24 cellular contexts compared by ENCODE assay signal in genomic region chr2:219664041-219664440, GRCh38.
"Had no signal": no experiment of that assay in that cellular context is flagged by ENCODE, and none has a peak within 500 bp of the region (broad histone marks: within the 10 kb centered on the region; RNA-seq: fewer than 3 reads in every experiment).

No MANE protein-coding gene starts in this region.

- H3K36me3 ChIP-seq: MG63, SJSA1 had no signal

- FAIRE-seq: HTR-8/SVneo, RCC 7860 had no signal

- DNase-seq: Karpas-422, KG1, MG63, NCI-H1092, NCI-H1105 treated with DMSO at 0.1 percent for 48 hours, NCI-H1417 treated with DMSO at 0.1 percent for 48 hours, NCI-H187, NCI-H2029, NCI-H2081 treated with DMSO at 0.1 percent for 48 hours, NCI-H2171, NCI-H226, NCI-H446, NCI-H510A, NCI-H524 treated with DMSO at 0.1 percent for 48 hours, NCI-H69, NCI-H774, Right ventricle myocardium superior, RPMI8226, SIG-M5 had no signal

- H3K4me1 ChIP-seq: SJSA1 had no signal

- H3K27ac ChIP-seq: HL-60, SJSA1, SK-N-MC had no signal

- H3K27me3 ChIP-seq: MG63, SJSA1 had no signal

- H3K4me3 ChIP-seq: MG63, SJSA1, SK-N-MC had no signal
